In the genomic region with DNA sequence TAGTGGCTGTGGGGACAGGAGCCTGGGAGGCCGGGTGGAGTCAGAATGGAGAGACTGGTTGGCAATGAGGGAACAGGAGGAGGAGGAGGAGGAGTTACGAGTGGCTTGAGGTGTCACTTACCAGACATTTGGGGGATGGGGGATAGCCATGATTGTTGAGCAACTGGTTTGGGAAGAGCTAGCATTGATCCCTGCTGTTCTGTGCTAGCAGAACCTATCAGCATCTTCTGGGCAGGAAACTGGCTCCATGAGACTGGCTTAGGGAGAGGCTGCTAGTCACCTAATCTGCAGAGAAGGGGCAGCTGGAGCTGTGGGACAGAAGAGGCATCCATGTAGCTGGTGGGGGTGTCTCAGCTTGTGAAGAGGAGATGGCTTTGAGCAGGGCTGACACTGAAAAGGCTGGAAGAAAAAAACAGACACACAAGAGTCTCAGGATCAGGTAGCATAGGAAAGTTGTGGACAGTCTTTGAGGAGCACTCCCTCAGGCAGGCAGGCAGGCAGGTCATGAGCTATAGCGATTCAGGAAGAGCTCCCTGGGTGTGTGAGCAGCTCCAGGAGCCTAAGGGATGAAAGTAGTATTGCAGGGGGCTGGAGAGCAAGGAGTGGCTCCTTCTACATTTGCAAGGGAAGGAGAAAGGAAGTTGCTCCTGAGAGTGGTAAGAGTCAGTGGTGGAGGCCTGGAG, we compare ENCODE assay signal across 16 cellular contexts. TPM values are rescaled to one million over a fixed set of nuclear protein-coding genes. Genes with fewer than 3 reads are reported as not detected.
DNase-seq lines count a peak whose midpoint lies in the region; ATAC-seq and FAIRE-seq lines count a peak whose summit lies in the region.
"Had no signal": no experiment of that assay in that cellular context is flagged by ENCODE, and none has a peak within 500 bp of the region (broad histone marks: within the 10 kb centered on the region; RNA-seq: fewer than 3 reads in every experiment).

No MANE protein-coding gene starts in this region.

- H3K4me3 Mint-ChIP-seq in activated T-cell treated with anti-CD3 and anti-CD28 coated beads, Interleukin-2, amount 50 U/mL, for 72 hours: no peak overlapping the region
- H3K4me3 Mint-ChIP-seq in activated T-cell treated with anti-CD3 and anti-CD28 coated beads, Interleukin-2, amount 50 U/mL, for 4 hours: no peak overlapping the region
- no peak overlapping the region for H3K4me3 Mint-ChIP-seq in T-helper 17 cell
- no peak overlapping the region for H3K4me3 Mint-ChIP-seq in stimulated activated memory B cell treated with anti-CD40 and anti-IgM and Interleukin-4, amounts not matched to agents 10 μg/mL and 1 μg/mL and 100 μg/mL, for 72 hours

- peaks cover 7 to 26% of the 10 kb centered on the region in 2 donors for H3K36me3 Mint-ChIP-seq in activated T-cell treated with anti-CD3 and anti-CD28 coated beads, Interleukin-2, amount 50 U/mL, for 72 hours (ENCODE audit: insufficient read depth in 2 of 2)
- H3K36me3 Mint-ChIP-seq in activated T-cell treated with anti-CD3 and anti-CD28 coated beads, Interleukin-2, amount 50 U/mL, for 4 hours (ENCODE audit: insufficient read depth): peaks cover 23% of the 10 kb centered on the region
- H3K36me3 Mint-ChIP-seq in T-helper 17 cell (ENCODE audit: low read depth): peaks cover 16% of the 10 kb centered on the region
- H3K36me3 Mint-ChIP-seq in stimulated activated memory B cell treated with anti-CD40 and anti-IgM and Interleukin-4, amounts not matched to agents 10 μg/mL and 1 μg/mL and 100 μg/mL, for 72 hours: peaks cover 49% of the 10 kb centered on the region

- H3K9me3 Mint-ChIP-seq in activated T-cell treated with anti-CD3 and anti-CD28 coated beads, Interleukin-2, amount 50 U/mL, for 72 hours: no peaks in the 10 kb centered on the region
- H3K9me3 Mint-ChIP-seq in activated T-cell treated with anti-CD3 and anti-CD28 coated beads, Interleukin-2, amount 50 U/mL, for 4 hours: no peaks in the 10 kb centered on the region
- no peaks in the 10 kb centered on the region for H3K9me3 Mint-ChIP-seq in stimulated activated memory B cell treated with anti-CD40 and anti-IgM and Interleukin-4, amounts not matched to agents 10 μg/mL and 1 μg/mL and 100 μg/mL, for 72 hours

- H3K27me3 Mint-ChIP-seq in activated T-cell treated with anti-CD3 and anti-CD28 coated beads, Interleukin-2, amount 50 U/mL, for 72 hours (ENCODE audit: low read depth): no peaks in the 10 kb centered on the region
- H3K27me3 Mint-ChIP-seq in activated T-cell treated with anti-CD3 and anti-CD28 coated beads, Interleukin-2, amount 50 U/mL, for 4 hours (ENCODE audit: low read depth): no peaks in the 10 kb centered on the region
- no peaks in the 10 kb centered on the region for H3K27me3 Mint-ChIP-seq in T-helper 17 cell
- no peaks in the 10 kb centered on the region for H3K27me3 Mint-ChIP-seq in stimulated activated memory B cell treated with anti-CD40 and anti-IgM and Interleukin-4, amounts not matched to agents 10 μg/mL and 1 μg/mL and 100 μg/mL, for 72 hours

- peaks cover 69% of the 10 kb centered on the region for H3K36me3 ChIP-seq in iPS-20b (ENCODE audit: insufficient read depth, low read depth, low read length)

- no peak for FAIRE-seq in HTR-8/SVneo (lab: Jason Lieb, UNC)
- FAIRE-seq: GM12891 had no signal

- peaks cover 7% of the 10 kb centered on the region; the same call in 1 of the 2 replicates for H3K4me1 ChIP-seq in iPS-20b (ENCODE audit: insufficient read depth, low read length)

- no peaks in the 10 kb centered on the region for H3K27me3 ChIP-seq in iPS-20b (ENCODE audit: insufficient read depth, low read length)

- peak overlapping the region; percentile 68 for H3K27ac ChIP-seq in iPS-20b (ENCODE audit: low read length)

- 0 out of 2 replicates have a peak overlapping the region, but pooled peaks have one; percentile 49 for H3K9ac ChIP-seq in iPS-20b (ENCODE audit: low read depth, low read length)

- H3K4me3 ChIP-seq in iPS-20b (ENCODE audit: low read length): peak overlapping the region; percentile 32; the same call in 1 of the 2 replicates

- no peak for ATAC-seq in activated T-cell treated with anti-CD3 and anti-CD28 coated beads, Interleukin-2, amount 50 U/mL, for 72 hours (replicated peaks in 1 of 2)
- ATAC-seq in activated T-cell treated with anti-CD3 and anti-CD28 coated beads, Interleukin-2, amount 50 U/mL, for 4 hours: no peak
- no peak for ATAC-seq in T-helper 17 cell
- ATAC-seq in stimulated activated memory B cell treated with anti-CD40 and anti-IgM and Interleukin-4, amounts not matched to agents 10 μg/mL and 1 μg/mL and 100 μg/mL, for 72 hours: no peak
- ATAC-seq in GM21576 (IDR thresholded peaks at IDR 0.05; ENCODE audit: unreplicated experiment): no peak
- ATAC-seq in GM19395 (IDR thresholded peaks at IDR 0.05; ENCODE audit: unreplicated experiment): no peak
- ATAC-seq: left ventricle myocardium superior had no signal

- H3K9me3 ChIP-seq in T-helper 17 cell (ENCODE audit: control insufficient read depth, low read length, poor library complexity, severe bottlenecking): no peaks in the 10 kb centered on the region
- H3K9me3 ChIP-seq in iPS-20b (ENCODE audit: insufficient read depth, low read depth, low read length): no peaks in the 10 kb centered on the region

- H3K4me1 Mint-ChIP-seq in activated T-cell treated with anti-CD3 and anti-CD28 coated beads, Interleukin-2, amount 50 U/mL, for 72 hours (ENCODE audit: low read depth): peaks cover 14% of the 10 kb centered on the region
- peaks cover 37% of the 10 kb centered on the region for H3K4me1 Mint-ChIP-seq in activated T-cell treated with anti-CD3 and anti-CD28 coated beads, Interleukin-2, amount 50 U/mL, for 4 hours (ENCODE audit: low read depth)
- H3K4me1 Mint-ChIP-seq in T-helper 17 cell: peaks cover 35% of the 10 kb centered on the region
- no peaks in the 10 kb centered on the region for H3K4me1 Mint-ChIP-seq in stimulated activated memory B cell treated with anti-CD40 and anti-IgM and Interleukin-4, amounts not matched to agents 10 μg/mL and 1 μg/mL and 100 μg/mL, for 72 hours

- peak overlapping the region; percentile 6 for H3K27ac Mint-ChIP-seq in activated T-cell treated with anti-CD3 and anti-CD28 coated beads, Interleukin-2, amount 50 U/mL, for 72 hours
- H3K27ac Mint-ChIP-seq in T-helper 17 cell: peak overlapping the region; percentile 94
- peak overlapping the region; percentile 48 for H3K27ac Mint-ChIP-seq in stimulated activated memory B cell treated with anti-CD40 and anti-IgM and Interleukin-4, amounts not matched to agents 10 μg/mL and 1 μg/mL and 100 μg/mL, for 72 hours

- DNase-seq in activated T-cell treated with anti-CD3 and anti-CD28 coated beads, Interleukin-2, amount 50 U/mL, for 72 hours: no peak
- no peak for DNase-seq in activated T-cell treated with anti-CD3 and anti-CD28 coated beads, Interleukin-2, amount 50 U/mL, for 4 hours
- no peak for DNase-seq in T-helper 17 cell
- no peak for DNase-seq in HTR-8/SVneo (ENCODE audit: insufficient read length, low spot score)
- DNase-seq: effector CD8-positive, alpha-beta T cell; foreskin melanocyte; left ventricle myocardium superior; MV-4-11; NCI-H226; stimulated activated CD4-positive, alpha-beta T cell treated with anti-CD3 and anti-CD28 coated beads, Interleukin-12 subunit alpha, Interleukin-12 subunit beta, amount 100 ng/mL, for 4 hours; T-helper 9 cell had no signal

RNA-seq across cellular contexts. Expression of gene PIK3IP1, which starts 22.3 kb away (rescaled TPM):
- 10 to 100 TPM; 34.1 to 39.5 TPM for total RNA-seq in activated T-cell treated with anti-CD3 and anti-CD28 coated beads, Interleukin-2, amount 50 U/mL, for 72 hours
- 1 to 10 TPM; 7.3 to 8.6 (median 7.9) TPM for total RNA-seq in activated T-cell treated with anti-CD3 and anti-CD28 coated beads, Interleukin-2, amount 50 U/mL, for 4 hours
- total RNA-seq in T-helper 17 cell: 100 to 1,000 TPM; 388 to 426 TPM

RNA-seq across cellular contexts. Expression of gene LIMK2, which starts 57.9 kb away (rescaled TPM):
- total RNA-seq in activated T-cell treated with anti-CD3 and anti-CD28 coated beads, Interleukin-2, amount 50 U/mL, for 72 hours: 10 to 100 TPM; 36.2 to 37.0 TPM
- total RNA-seq in activated T-cell treated with anti-CD3 and anti-CD28 coated beads, Interleukin-2, amount 50 U/mL, for 4 hours: 10 to 100 TPM; 18.6 to 22.6 (median 20.6) TPM
- total RNA-seq in T-helper 17 cell: 10 to 100 TPM; 20.7 to 25.3 TPM

Comparison
In these comparisons a context has a peak if more than half of its experiments do, and no peak if none do; other contexts are left out.
1. H3K27ac Mint-ChIP-seq: peak in every context shown above with its lines; median percentile 94 in T-helper 17 cell; 48 in stimulated activated memory B cell treated with anti-CD40 and anti-IgM and Interleukin-4, amounts not matched to agents 10 μg/mL and 1 μg/mL and 100 μg/mL, for 72 hours; 6 in activated T-cell treated with anti-CD3 and anti-CD28 coated beads, Interleukin-2, amount 50 U/mL, for 72 hours.
2. RNA of gene PIK3IP1, which starts 22.3 kb away (total RNA-seq): 388 to 426 TPM in T-helper 17 cell; 34.1 to 39.5 TPM in activated T-cell treated with anti-CD3 and anti-CD28 coated beads, Interleukin-2, amount 50 U/mL, for 72 hours and 7.3 to 8.6 TPM in activated T-cell treated with anti-CD3 and anti-CD28 coated beads, Interleukin-2, amount 50 U/mL, for 4 hours; every median in the first group is over 4 times any median in the second.